8 cellular contexts compared by ENCODE assay signal in the genomic region with DNA sequence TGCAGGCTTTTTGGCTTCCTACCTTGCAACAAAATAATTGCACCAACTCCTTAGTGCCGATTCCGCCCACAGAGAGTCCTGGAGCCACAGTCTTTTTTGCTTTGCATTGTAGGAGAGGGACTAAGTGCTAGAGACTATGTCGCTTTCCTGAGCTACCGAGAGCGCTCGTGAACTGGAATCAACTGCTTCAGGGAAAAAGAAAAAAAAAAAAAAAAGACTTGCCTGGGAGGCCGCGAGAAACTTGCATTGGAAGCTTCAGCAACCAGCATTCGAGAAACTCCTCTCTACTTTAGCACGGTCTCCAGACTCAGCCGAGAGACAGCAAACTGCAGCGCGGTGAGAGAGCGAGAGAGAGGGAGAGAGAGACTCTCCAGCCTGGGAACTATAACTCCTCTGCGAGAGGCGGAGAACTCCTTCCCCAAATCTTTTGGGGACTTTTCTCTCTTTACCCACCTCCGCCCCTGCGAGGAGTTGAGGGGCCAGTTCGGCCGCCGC. TPM values are rescaled to one million over a fixed set of nuclear protein-coding genes. Genes with fewer than 3 reads are reported as not detected.
DNase-seq lines count a peak whose midpoint lies in the region; ATAC-seq and TF ChIP-seq lines count a peak whose summit lies in the region.

No MANE protein-coding gene starts in this region.

- H2AFZ ChIP-seq in fibroblast of lung (ENCODE audit: low read length) = peak overlapping the region; percentile 93
- no peak overlapping the region for H2AFZ ChIP-seq in neural progenitor cell (replicated peaks)

- TF ChIP-seq CTCF in fibroblast of lung (conservative IDR thresholded peaks at IDR 0.05 in 1 of 2, IDR thresholded peaks at IDR 0.05 in 1 of 2; ENCODE audit: low read depth in 1 of 2, low read length in 2 of 2) (no peak), neural progenitor cell (IDR thresholded peaks at IDR 0.05) (no peak)

- H3K4me3 ChIP-seq in CD4-positive, CD25-positive, alpha-beta regulatory T cell (ENCODE audit: low read depth, low read length) = peak overlapping the region; percentile 88
- H3K4me3 ChIP-seq in fibroblast of lung (replicated peaks in 1 of 4; ENCODE audit: control extremely low read depth in 1 of 4, insufficient read depth in 1 of 4, low read depth in 3 of 4, low read length in 4 of 4) (peak overlapping the region; percentile 68 to 95 (median 90)), neural progenitor cell (peak overlapping the region; percentile 76)

- no peaks in the 10 kb centered on the region for H3K36me3 ChIP-seq in CD4-positive, CD25-positive, alpha-beta regulatory T cell (ENCODE audit: control insufficient read depth, insufficient read depth, low read length)
- no peaks in the 10 kb centered on the region for H3K36me3 ChIP-seq in fibroblast of lung (ENCODE audit: control insufficient read depth, insufficient read depth, low read length)
- peaks cover 12% of the 10 kb centered on the region for H3K36me3 ChIP-seq in neural progenitor cell

- H3K79me2 ChIP-seq in fibroblast of lung (ENCODE audit: control insufficient read depth, insufficient read depth, low read length) = peaks cover 18% of the 10 kb centered on the region
- peaks cover 54% of the 10 kb centered on the region for H3K79me2 ChIP-seq in neural progenitor cell (ENCODE audit: low read depth)

- peaks cover 37% of the 10 kb centered on the region for H3K27me3 ChIP-seq in CD4-positive, CD25-positive, alpha-beta regulatory T cell (ENCODE audit: control insufficient read depth, insufficient read depth, low read length)
- no peaks in the 10 kb centered on the region for H3K27me3 ChIP-seq in fibroblast of lung (ENCODE audit: control insufficient read depth, insufficient read depth, low read length)
- no peaks in the 10 kb centered on the region for H3K27me3 ChIP-seq in neural progenitor cell

- H3K9me3 Mint-ChIP-seq in CD4-positive, CD25-positive, alpha-beta regulatory T cell = peaks cover 0 to 6% (median 2%) of the 10 kb centered on the region in 7 donors
- peaks cover 2% of the 10 kb centered on the region for H3K9me3 Mint-ChIP-seq in neural progenitor cell

- no peak overlapping the region for H3K4me3 Mint-ChIP-seq in CD4-positive, CD25-positive, alpha-beta regulatory T cell
- no peak overlapping the region for H3K4me3 Mint-ChIP-seq in neural progenitor cell

- H3K4me1 ChIP-seq in CD4-positive, CD25-positive, alpha-beta regulatory T cell (ENCODE audit: control insufficient read depth, insufficient read depth, low read length, poor library complexity, severe bottlenecking) = peaks cover 44% of the 10 kb centered on the region
- H3K4me1 ChIP-seq in fibroblast of lung (ENCODE audit: control insufficient read depth, extremely low read depth, insufficient read depth, low read length) (no peaks in the 10 kb centered on the region), neural progenitor cell (peaks cover 28% of the 10 kb centered on the region)

- H3K9me3 ChIP-seq in CD4-positive, CD25-positive, alpha-beta regulatory T cell (ENCODE audit: control insufficient read depth in 2 of 2, low read length in 2 of 2) = no peaks in the 10 kb centered on the region
- H3K9me3 ChIP-seq in fibroblast of lung (ENCODE audit: control insufficient read depth, insufficient read depth, low read depth, low read length) (no peaks in the 10 kb centered on the region), neural progenitor cell (ENCODE audit: low read depth) (no peaks in the 10 kb centered on the region)

- H3K4me2 ChIP-seq in fibroblast of lung (ENCODE audit: extremely low read depth, insufficient read depth, low read length) (peak overlapping the region; percentile 98), neural progenitor cell (peak overlapping the region; percentile 88)

- H3K27ac Mint-ChIP-seq in CD4-positive, CD25-positive, alpha-beta regulatory T cell = no peak overlapping the region
- H3K27ac Mint-ChIP-seq in neural progenitor cell = no peak overlapping the region

- H3K36me3 Mint-ChIP-seq in CD4-positive, CD25-positive, alpha-beta regulatory T cell = no peaks in the 10 kb centered on the region
- peaks cover 27% of the 10 kb centered on the region for H3K36me3 Mint-ChIP-seq in neural progenitor cell

- no peak overlapping the region for H3K27ac ChIP-seq in CD4-positive, CD25-positive, alpha-beta regulatory T cell (ENCODE audit: insufficient read depth, low read length, poor library complexity, severe bottlenecking)
- H3K27ac ChIP-seq in fibroblast of lung (ENCODE audit: insufficient read depth, low read length) (peak overlapping the region; percentile 87), neural progenitor cell (peak overlapping the region; percentile 73)

- peak overlapping the region; percentile 78 for H3K9ac ChIP-seq in fibroblast of lung (ENCODE audit: insufficient read depth, low read length)
- H3K9ac ChIP-seq in neural progenitor cell = peak overlapping the region; percentile 82

- H3K4me1 Mint-ChIP-seq in CD4-positive, CD25-positive, alpha-beta regulatory T cell = peaks cover 6 to 29% (median 15%) of the 10 kb centered on the region in 4 donors
- peaks cover 25% of the 10 kb centered on the region for H3K4me1 Mint-ChIP-seq in neural progenitor cell

- ATAC-seq in CD4-positive, CD25-positive, alpha-beta regulatory T cell (ENCODE audit: low read depth in 2 of 2) = no peak
- ATAC-seq in GM19324 (IDR thresholded peaks at IDR 0.05; ENCODE audit: low FRiP score, unreplicated experiment) = peak; percentile 14
- peak; percentile 8 for ATAC-seq in HG03432 (IDR thresholded peaks at IDR 0.05; ENCODE audit: unreplicated experiment)

- no peaks in the 10 kb centered on the region for H4K20me1 ChIP-seq in fibroblast of lung (ENCODE audit: control insufficient read depth, extremely low read depth, insufficient read depth, low read length)
- peaks cover 52% of the 10 kb centered on the region for H4K20me1 ChIP-seq in neural progenitor cell (ENCODE audit: low read depth)

- peak in 2 of 3 donors; percentile 23 to 41 for DNase-seq in CD4-positive, CD25-positive, alpha-beta regulatory T cell
- DNase-seq in UCSD-AML1 (lab: John Stamatoyannopoulos, UW; ENCODE audit: unreplicated experiment) = peak; percentile 62
- DNase-seq in fibroblast of lung (ENCODE audit: low read depth in 2 of 2) = peak; percentile 74 to 75
- peak; percentile 70 for DNase-seq in neural progenitor cell (ENCODE audit: low spot score)
- no peak for DNase-seq in effector CD4-positive, alpha-beta T cell
- DNase-seq in SHP77 treated with DMSO at 0.1 percent for 48 hours (lab: John Stamatoyannopoulos, UW) = no peak

- peaks cover 52% of the 10 kb centered on the region for H3K27me3 Mint-ChIP-seq in CD4-positive, CD25-positive, alpha-beta regulatory T cell
- peaks cover 8% of the 10 kb centered on the region for H3K27me3 Mint-ChIP-seq in neural progenitor cell (ENCODE audit: insufficient read depth, low read depth)

- peaks cover 51% of the 10 kb centered on the region for H3F3A ChIP-seq in neural progenitor cell (ENCODE audit: low read depth)

RNA-seq across cellular contexts. Expression of a gene that starts 0.4 kb away (rescaled TPM):
- total RNA-seq in CD4-positive, CD25-positive, alpha-beta regulatory T cell = 7.6 TPM
- under 1 TPM; 0.30 to 0.59 (median 0.45) TPM for polyA plus RNA-seq in CD4-positive, CD25-positive, alpha-beta regulatory T cell
- total RNA-seq in fibroblast of lung = 38.1 and 41.9 TPM in 2 replicates
- 5.1 and 6.5 TPM in 2 replicates for polyA plus RNA-seq in fibroblast of lung
- polyA plus RNA-seq in fibroblast of lung (2012) = 8.2 and 9.9 TPM in 2 replicates
- polyA minus RNA-seq in fibroblast of lung (ENCODE audit: low replicate concordance) = 1.8 and 2.7 TPM in 2 replicates
- total RNA-seq in neural progenitor cell (ENCODE audit: low replicate concordance) = 147 and 161 TPM in 2 replicates

Comparison
In these comparisons a context has a peak if more than half of its experiments do, and no peak if none do; other contexts are left out.
1. ATAC-seq: peak in GM19324 (single experiment) and HG03432 (single experiment); none in CD4-positive, CD25-positive, alpha-beta regulatory T cell (0 of 2).
2. DNase-seq: peak in CD4-positive, CD25-positive, alpha-beta regulatory T cell (2 of 3), UCSD-AML1 (single experiment), fibroblast of lung (2 of 2) and neural progenitor cell (single experiment); none in effector CD4-positive, alpha-beta T cell (single experiment) and SHP77 treated with DMSO at 0.1 percent for 48 hours (single experiment).
3. Peak in every context shown above with its lines, with median percentiles within 50 percentile points of each other: H3K4me3 ChIP-seq.